Comparison of ENCODE assay signal across 1 cellular context in genomic region chr4:118745357-118745756, GRCh38.
TF ChIP-seq lines count a peak whose summit lies in the region.

No MANE protein-coding gene starts in this region.

TF ChIP-seq in endothelial cell of umbilical vein, 7 proteins besides CTCF, POLR2A, EP300 and RAD21 (continued from another document):
- TF ChIP-seq JUN (IDR thresholded peaks at IDR 0.05; ENCODE audit: borderline replicate concordance, insufficient read depth, insufficient read length, low read depth) (no peak), MYC (IDR thresholded peaks at IDR 0.05; ENCODE audit: low read depth, low read length) (no peak), POLR2AphosphoS5 (IDR thresholded peaks at IDR 0.05; ENCODE audit: insufficient read depth, low read depth, low read length) (no peak)
